8 cellular contexts compared by ENCODE assay signal in the genomic region with DNA sequence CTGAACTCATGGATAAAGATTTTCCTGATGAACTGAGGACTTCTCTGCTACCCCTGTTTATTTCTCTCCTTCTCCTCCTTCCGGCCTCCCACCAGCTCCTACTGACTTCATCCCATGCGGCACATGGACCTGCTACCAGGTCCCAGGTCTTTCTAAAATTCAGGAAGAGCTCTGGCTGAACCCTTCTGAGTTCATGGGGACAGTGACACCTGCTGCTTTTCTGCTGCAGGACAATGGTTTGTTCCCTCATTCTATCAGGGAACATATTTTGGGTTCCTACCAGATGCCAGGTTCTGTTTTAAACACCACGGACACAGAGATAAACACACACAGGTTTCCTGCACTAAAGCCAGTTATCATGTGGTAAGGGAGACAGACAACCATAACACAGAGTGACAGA.
A peak's percentile ranks its signal among the peaks of the same experiment; 100 is the strongest.
DNase-seq lines count a peak whose midpoint lies in the region; ATAC-seq and TF ChIP-seq lines count a peak whose summit lies in the region.
"Had no signal": no experiment of that assay in that cellular context is flagged by ENCODE, and none has a peak within 500 bp of the region (broad histone marks: within the 10 kb centered on the region; RNA-seq: fewer than 3 reads in every experiment).

No MANE protein-coding gene starts in this region.

- DNase-seq in cardiac muscle cell (ENCODE audit: low read depth in 1 of 2, low spot score in 1 of 2): peak; percentile 15 to 45
- no peak for DNase-seq in stimulated activated effector memory CD8-positive, alpha-beta T cell treated with anti-CD3 and anti-CD28 coated beads, Interleukin-12 subunit alpha, Interleukin-12 subunit beta, amount 100 ng/mL, for 72 hours (ENCODE audit: low spot score in 2 of 2)
- DNase-seq in stimulated activated CD4-positive, alpha-beta T cell treated with anti-CD3 and anti-CD28 coated beads, Interleukin-4, amount 100 ng/mL, for 4 hours: no peak
- DNase-seq in activated CD4-positive, alpha-beta memory T cell treated with anti-CD3 and anti-CD28 coated beads for 36 hours: no peak

- H3K27ac Mint-ChIP-seq in stimulated activated effector memory CD8-positive, alpha-beta T cell treated with anti-CD3 and anti-CD28 coated beads, Interleukin-12 subunit alpha, Interleukin-12 subunit beta, amount 100 ng/mL, for 72 hours: peak overlapping the region; percentile 43
- H3K27ac Mint-ChIP-seq in activated CD4-positive, alpha-beta memory T cell treated with anti-CD3 and anti-CD28 coated beads for 36 hours: no peak overlapping the region
- H3K27ac Mint-ChIP-seq: T-helper 1 cell treated with Interleukin-12 subunit alpha and Interleukin-12 subunit beta and Interleukin-4 antibody, amounts not matched to agents 30 μg/mL and 1 μg/mL, for 36 hours had no signal

- ATAC-seq in SK-N-SH treated with all-trans-retinoic acid at 6 μM for 48 hours (peak; percentile 67), GM18907 (IDR thresholded peaks at IDR 0.05; ENCODE audit: unreplicated experiment) (no peak)
- ATAC-seq in stimulated activated effector memory CD8-positive, alpha-beta T cell treated with anti-CD3 and anti-CD28 coated beads, Interleukin-12 subunit alpha, Interleukin-12 subunit beta, amount 100 ng/mL, for 72 hours: no peak

- H3K9me3 ChIP-seq in HEK293 (ENCODE audit: control insufficient read depth, insufficient read depth, low read depth, low read length) (no peaks in the 10 kb centered on the region), cardiac muscle cell (ENCODE audit: low read depth) (no peaks in the 10 kb centered on the region)

- intact Hi-C loops in activated CD4-positive, alpha-beta memory T cell treated with anti-CD3 and anti-CD28 coated beads for 36 hours (cut with micrococcal nuclease): no loop called here

- peak; percentile 71; the same call in 1 of the 2 replicates for TF ChIP-seq CTCF in HEK293 (tag by site-specific recombination; IDR thresholded peaks at IDR 0.05)
- TF ChIP-seq CTCF in cardiac muscle cell (IDR thresholded peaks at IDR 0.05; ENCODE audit: low read depth, low read length): peak; percentile 14

- CTCF ChIA-PET in HEK293 (lab: Yijun Ruan, JAX): interaction anchor here (0.6 to 5.1 kb wide), 12 partner anchors 71 to 492 kb away, joined by 3 to 26 read pairs (median 4); partner anchors contain the start of gene RHOU
- CTCF ChIA-PET in activated CD4-positive, alpha-beta memory T cell treated with anti-CD3 and anti-CD28 coated beads for 36 hours (lab: Charles Lee): interaction anchor here (1.0 to 1.5 kb wide), 2 partner anchors 71 to 492 kb away, joined by 3 to 6 read pairs; no protein-coding TSS in a partner anchor

- H3K27me3 Mint-ChIP-seq in activated CD4-positive, alpha-beta memory T cell treated with anti-CD3 and anti-CD28 coated beads for 36 hours: no peaks in the 10 kb centered on the region

- H3K4me1 Mint-ChIP-seq in stimulated activated effector memory CD8-positive, alpha-beta T cell treated with anti-CD3 and anti-CD28 coated beads, Interleukin-12 subunit alpha, Interleukin-12 subunit beta, amount 100 ng/mL, for 72 hours: peaks cover 14% of the 10 kb centered on the region
- H3K4me1 Mint-ChIP-seq in activated CD4-positive, alpha-beta memory T cell treated with anti-CD3 and anti-CD28 coated beads for 36 hours (ENCODE audit: low read depth): peaks cover 15% of the 10 kb centered on the region

- no peaks in the 10 kb centered on the region; the same call in 1 of the 2 replicates for H3K4me1 ChIP-seq in HEK293 (ENCODE audit: control insufficient read depth, insufficient read depth, low read length)
- peaks cover 11% of the 10 kb centered on the region for H3K4me1 ChIP-seq in cardiac muscle cell (ENCODE audit: low read depth)

- no peaks in the 10 kb centered on the region for H3K36me3 ChIP-seq in HEK293 (ENCODE audit: control insufficient read depth in 2 of 2, insufficient read depth in 1 of 2, low read length in 2 of 2)
- no peaks in the 10 kb centered on the region for H3K36me3 ChIP-seq in cardiac muscle cell

- H3K4me3 ChIP-seq in HEK293 (ENCODE audit: low read depth, low read length): no peak overlapping the region
- H3K4me3 ChIP-seq in cardiac muscle cell: no peak overlapping the region

- POLR2A ChIA-PET in HEK293 (lab: Yijun Ruan, JAX): interaction anchor here (1.6 kb wide), 1 partner anchor 422 kb away, joined by 5 read pairs; no protein-coding TSS in a partner anchor
- POLR2A ChIA-PET in activated CD4-positive, alpha-beta memory T cell treated with anti-CD3 and anti-CD28 coated beads for 36 hours (lab: Charles Lee): no interaction called here

- H3K27ac ChIP-seq in HEK293 (ENCODE audit: extremely low read depth, low read depth, low read length) (no peak overlapping the region), cardiac muscle cell (no peak overlapping the region)

- no peak overlapping the region for H3K4me3 Mint-ChIP-seq in stimulated activated effector memory CD8-positive, alpha-beta T cell treated with anti-CD3 and anti-CD28 coated beads, Interleukin-12 subunit alpha, Interleukin-12 subunit beta, amount 100 ng/mL, for 72 hours
- H3K4me3 Mint-ChIP-seq in activated CD4-positive, alpha-beta memory T cell treated with anti-CD3 and anti-CD28 coated beads for 36 hours: no peak overlapping the region
- H3K4me3 Mint-ChIP-seq: T-helper 1 cell treated with Interleukin-12 subunit alpha and Interleukin-12 subunit beta and Interleukin-4 antibody, amounts not matched to agents 30 μg/mL and 1 μg/mL, for 36 hours had no signal

- no peaks in the 10 kb centered on the region for H3K36me3 Mint-ChIP-seq in stimulated activated effector memory CD8-positive, alpha-beta T cell treated with anti-CD3 and anti-CD28 coated beads, Interleukin-12 subunit alpha, Interleukin-12 subunit beta, amount 100 ng/mL, for 72 hours
- no peaks in the 10 kb centered on the region for H3K36me3 Mint-ChIP-seq in activated CD4-positive, alpha-beta memory T cell treated with anti-CD3 and anti-CD28 coated beads for 36 hours

- H3K27me3 ChIP-seq in cardiac muscle cell: peaks cover 7% of the 10 kb centered on the region

- H3K9me3 Mint-ChIP-seq in stimulated activated effector memory CD8-positive, alpha-beta T cell treated with anti-CD3 and anti-CD28 coated beads, Interleukin-12 subunit alpha, Interleukin-12 subunit beta, amount 100 ng/mL, for 72 hours: no peaks in the 10 kb centered on the region
- H3K9me3 Mint-ChIP-seq in activated CD4-positive, alpha-beta memory T cell treated with anti-CD3 and anti-CD28 coated beads for 36 hours: no peaks in the 10 kb centered on the region
- H3K9me3 Mint-ChIP-seq: T-helper 1 cell treated with Interleukin-12 subunit alpha and Interleukin-12 subunit beta and Interleukin-4 antibody, amounts not matched to agents 30 μg/mL and 1 μg/mL, for 36 hours had no signal

TF ChIP-seq in HEK293, 187 proteins besides CTCF, POLR2A, EP300 and RAD21 (continues in another document):
- TF ChIP-seq ZNF248 (tag by site-specific recombination; IDR thresholded peaks at IDR 0.05): no peak
- no peak for TF ChIP-seq ZNF280C (tag by site-specific recombination; IDR thresholded peaks at IDR 0.05)

TF ChIP-seq in SK-N-SH treated with all-trans-retinoic acid at 6 μM for 48 hours, 23 proteins besides CTCF, POLR2A, EP300 and RAD21:
- TF ChIP-seq ESRRG (CRISPR knock-in tag; IDR thresholded peaks at IDR 0.05) (no peak), POU6F1 (CRISPR knock-in tag; IDR thresholded peaks at IDR 0.05; ENCODE audit: borderline replicate concordance, low read depth) (no peak), ZNF8 (CRISPR knock-in tag; IDR thresholded peaks at IDR 0.05) (no peak), ZC3H10 (CRISPR knock-in tag; IDR thresholded peaks at IDR 0.05) (no peak), ISL1 (CRISPR knock-in tag; IDR thresholded peaks at IDR 0.05) (no peak), ZNF565 (CRISPR knock-in tag; conservative IDR thresholded peaks at IDR 0.05; ENCODE audit: low read depth) (no peak), GLIS3 (CRISPR knock-in tag; IDR thresholded peaks at IDR 0.05) (no peak), ZFP3 (CRISPR knock-in tag; IDR thresholded peaks at IDR 0.05) (no peak)
- TF ChIP-seq, protein P1, sequence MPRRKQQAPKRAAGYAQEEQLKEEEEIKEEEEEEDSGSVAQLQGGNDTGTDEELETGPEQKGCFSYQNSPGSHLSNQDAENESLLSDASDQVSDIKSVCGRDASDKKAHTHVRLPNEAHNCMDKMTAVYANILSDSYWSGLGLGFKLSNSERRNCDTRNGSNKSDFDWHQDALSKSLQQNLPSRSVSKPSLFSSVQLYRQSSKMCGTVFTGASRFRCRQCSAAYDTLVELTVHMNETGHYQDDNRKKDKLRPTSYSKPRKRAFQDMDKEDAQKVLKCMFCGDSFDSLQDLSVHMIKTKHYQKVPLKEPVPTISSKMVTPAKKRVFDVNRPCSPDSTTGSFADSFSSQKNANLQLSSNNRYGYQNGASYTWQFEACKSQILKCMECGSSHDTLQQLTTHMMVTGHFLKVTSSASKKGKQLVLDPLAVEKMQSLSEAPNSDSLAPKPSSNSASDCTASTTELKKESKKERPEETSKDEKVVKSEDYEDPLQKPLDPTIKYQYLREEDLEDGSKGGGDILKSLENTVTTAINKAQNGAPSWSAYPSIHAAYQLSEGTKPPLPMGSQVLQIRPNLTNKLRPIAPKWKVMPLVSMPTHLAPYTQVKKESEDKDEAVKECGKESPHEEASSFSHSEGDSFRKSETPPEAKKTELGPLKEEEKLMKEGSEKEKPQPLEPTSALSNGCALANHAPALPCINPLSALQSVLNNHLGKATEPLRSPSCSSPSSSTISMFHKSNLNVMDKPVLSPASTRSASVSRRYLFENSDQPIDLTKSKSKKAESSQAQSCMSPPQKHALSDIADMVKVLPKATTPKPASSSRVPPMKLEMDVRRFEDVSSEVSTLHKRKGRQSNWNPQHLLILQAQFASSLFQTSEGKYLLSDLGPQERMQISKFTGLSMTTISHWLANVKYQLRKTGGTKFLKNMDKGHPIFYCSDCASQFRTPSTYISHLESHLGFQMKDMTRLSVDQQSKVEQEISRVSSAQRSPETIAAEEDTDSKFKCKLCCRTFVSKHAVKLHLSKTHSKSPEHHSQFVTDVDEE (CRISPR knock-in tag; IDR thresholded peaks at IDR 0.05): no peak

Comparison
In these comparisons a context has a peak if more than half of its experiments do, and no peak if none do; other contexts are left out.
1. DNase-seq: peak in cardiac muscle cell (2 of 2); none in stimulated activated effector memory CD8-positive, alpha-beta T cell treated with anti-CD3 and anti-CD28 coated beads, Interleukin-12 subunit alpha, Interleukin-12 subunit beta, amount 100 ng/mL, for 72 hours (0 of 2), stimulated activated CD4-positive, alpha-beta T cell treated with anti-CD3 and anti-CD28 coated beads, Interleukin-4, amount 100 ng/mL, for 4 hours (0 of 2) and activated CD4-positive, alpha-beta memory T cell treated with anti-CD3 and anti-CD28 coated beads for 36 hours (single experiment).